ENCODE assay signal across 1 cellular context in genomic region chr16:68022728-68023537, GRCh38.
TF ChIP-seq lines count a peak whose summit lies in the region.

DDX28 (minus strand) TSS chr16:68023232; CDS start chr16:68023202, 30 bp downstream.
DUS2 (plus strand) TSS chr16:68023284; CDS start chr16:68038024, 14,740 bp downstream.

TF ChIP-seq in HepG2, 621 proteins besides CTCF, POLR2A, EP300 and RAD21 (continued from another document and continues in another):
- TF ChIP-seq CSRNP1 (CRISPR knock-in tag; IDR thresholded peaks at IDR 0.05) (peak; percentile 98; the same call in 1 of the 2 replicates), HMG20A (CRISPR knock-in tag; IDR thresholded peaks at IDR 0.05; ENCODE audit: borderline replicate concordance) (peak; percentile 21; the same call in 1 of the 2 replicates), ZNF431 (CRISPR knock-in tag; IDR thresholded peaks at IDR 0.05; ENCODE audit: borderline replicate concordance, low read depth) (peak; percentile 85), SETDB1 (CRISPR knock-in tag; IDR thresholded peaks at IDR 0.05; ENCODE audit: borderline replicate concordance) (no peak), RBFOX2 (IDR thresholded peaks at IDR 0.05; ENCODE audit: low read depth, low read length) (peak; percentile 99), FOSL1 (CRISPR knock-in tag; IDR thresholded peaks at IDR 0.05; ENCODE audit: borderline replicate concordance) (0 out of 2 replicates have a peak, but pooled peaks have one; percentile 8), KDM2A (CRISPR knock-in tag; IDR thresholded peaks at IDR 0.05; ENCODE audit: borderline replicate concordance, low read depth) (peak; percentile 99), HINFP (CRISPR knock-in tag; IDR thresholded peaks at IDR 0.05; ENCODE audit: low read depth) (peak; percentile 88), PHF20 (CRISPR knock-in tag; IDR thresholded peaks at IDR 0.05) (peak; percentile 100), MAZ (IDR thresholded peaks at IDR 0.05; ENCODE audit: borderline replicate concordance, low read depth, low read length) (peak; percentile 55; the same call in 1 of the 2 replicates), MAZ (CRISPR knock-in tag; IDR thresholded peaks at IDR 0.05; ENCODE audit: low read depth) (peak; percentile 79), ZNF766 (CRISPR knock-in tag; IDR thresholded peaks at IDR 0.05; ENCODE audit: borderline replicate concordance) (no peak), ATF7 (IDR thresholded peaks at IDR 0.05) (peak; percentile 97), ATF7 (CRISPR knock-in tag; IDR thresholded peaks at IDR 0.05) (peak; percentile 93), JUND (CRISPR knock-in tag; IDR thresholded peaks at IDR 0.05) (peak; percentile 85), ZNF354B (CRISPR knock-in tag; IDR thresholded peaks at IDR 0.05) (peak; percentile 98), TIGD3 (CRISPR knock-in tag; IDR thresholded peaks at IDR 0.05; ENCODE audit: borderline replicate concordance) (0 out of 2 replicates have a peak, but pooled peaks have one; percentile 63), ZNF468 (CRISPR knock-in tag; IDR thresholded peaks at IDR 0.05) (peak; percentile 97), HES4 (CRISPR knock-in tag; IDR thresholded peaks at IDR 0.05; ENCODE audit: borderline replicate concordance) (peak; percentile 72), ZKSCAN1 (IDR thresholded peaks at IDR 0.05; ENCODE audit: low read length) (peak; percentile 75), ZNF333 (CRISPR knock-in tag; IDR thresholded peaks at IDR 0.05; ENCODE audit: borderline replicate concordance) (no peak; the same call in 1 of the 2 replicates), ZNF276 (CRISPR knock-in tag; IDR thresholded peaks at IDR 0.05; ENCODE audit: low read depth) (no peak), RNF219 (CRISPR knock-in tag; IDR thresholded peaks at IDR 0.05) (no peak), ZIK1 (CRISPR knock-in tag; IDR thresholded peaks at IDR 0.05; ENCODE audit: borderline replicate concordance, low read depth) (peak; percentile 82), ZMAT3 (CRISPR knock-in tag; conservative IDR thresholded peaks at IDR 0.05) (peak; percentile 91), ZNF10 (CRISPR knock-in tag; IDR thresholded peaks at IDR 0.05; ENCODE audit: borderline replicate concordance, low read depth) (no peak), REPIN1 (CRISPR knock-in tag; IDR thresholded peaks at IDR 0.05; ENCODE audit: borderline replicate concordance, low read depth) (peak; percentile 99), SAFB2 (CRISPR knock-in tag; IDR thresholded peaks at IDR 0.05; ENCODE audit: borderline replicate concordance, low read depth) (no peak; the same call in none of the 2 replicates), ZNF331 (CRISPR knock-in tag; IDR thresholded peaks at IDR 0.05) (peak; percentile 98), MZF1 (CRISPR knock-in tag; IDR thresholded peaks at IDR 0.05; ENCODE audit: borderline replicate concordance) (no peak), ZNF652 (CRISPR knock-in tag; IDR thresholded peaks at IDR 0.05; ENCODE audit: borderline replicate concordance, low read depth) (peak; percentile 63; the same call in 1 of the 2 replicates), NCOA5 (CRISPR knock-in tag; IDR thresholded peaks at IDR 0.05) (no peak), ZNF513 (CRISPR knock-in tag; conservative IDR thresholded peaks at IDR 0.05) (no peak), ZMYM4 (CRISPR knock-in tag; IDR thresholded peaks at IDR 0.05) (peak; percentile 95), MAF1 (CRISPR knock-in tag; IDR thresholded peaks at IDR 0.05; ENCODE audit: borderline replicate concordance) (no peak; the same call in 1 of the 2 replicates), ZUFSP (CRISPR knock-in tag; IDR thresholded peaks at IDR 0.05; ENCODE audit: borderline replicate concordance) (no peak), TEF (CRISPR knock-in tag; IDR thresholded peaks at IDR 0.05) (peak; percentile 65; the same call in 1 of the 2 replicates), ZNF572 (CRISPR knock-in tag; IDR thresholded peaks at IDR 0.05) (peak; percentile 84; the same call in 1 of the 2 replicates), ZFP91 (CRISPR knock-in tag; IDR thresholded peaks at IDR 0.05; ENCODE audit: borderline replicate concordance) (peak; percentile 98), ZNF883 (CRISPR knock-in tag; IDR thresholded peaks at IDR 0.05; ENCODE audit: not compliant biosample characterization) (peak; percentile 96), REXO4 (CRISPR knock-in tag; IDR thresholded peaks at IDR 0.05; ENCODE audit: borderline replicate concordance) (peak; percentile 69; the same call in 1 of the 2 replicates), ATF1 (CRISPR knock-in tag; IDR thresholded peaks at IDR 0.05) (peak; percentile 100), SMARCC2 (IDR thresholded peaks at IDR 0.05) (no peak), MATR3 (CRISPR knock-in tag; IDR thresholded peaks at IDR 0.05) (no peak), FOXJ3 (CRISPR knock-in tag; IDR thresholded peaks at IDR 0.05; ENCODE audit: borderline replicate concordance) (peak; percentile 71; the same call in 1 of the 2 replicates), DRAP1 (CRISPR knock-in tag; IDR thresholded peaks at IDR 0.05) (peak; percentile 60), ELF1 (CRISPR knock-in tag; IDR thresholded peaks at IDR 0.05) (peak; percentile 87), RARG (CRISPR knock-in tag; IDR thresholded peaks at IDR 0.05; ENCODE audit: low read depth) (no peak), ZSCAN30 (CRISPR knock-in tag; IDR thresholded peaks at IDR 0.05) (no peak), LCORL (IDR thresholded peaks at IDR 0.05) (no peak), LCORL (CRISPR knock-in tag; IDR thresholded peaks at IDR 0.05) (peak; percentile 81)
